In the genomic region with DNA sequence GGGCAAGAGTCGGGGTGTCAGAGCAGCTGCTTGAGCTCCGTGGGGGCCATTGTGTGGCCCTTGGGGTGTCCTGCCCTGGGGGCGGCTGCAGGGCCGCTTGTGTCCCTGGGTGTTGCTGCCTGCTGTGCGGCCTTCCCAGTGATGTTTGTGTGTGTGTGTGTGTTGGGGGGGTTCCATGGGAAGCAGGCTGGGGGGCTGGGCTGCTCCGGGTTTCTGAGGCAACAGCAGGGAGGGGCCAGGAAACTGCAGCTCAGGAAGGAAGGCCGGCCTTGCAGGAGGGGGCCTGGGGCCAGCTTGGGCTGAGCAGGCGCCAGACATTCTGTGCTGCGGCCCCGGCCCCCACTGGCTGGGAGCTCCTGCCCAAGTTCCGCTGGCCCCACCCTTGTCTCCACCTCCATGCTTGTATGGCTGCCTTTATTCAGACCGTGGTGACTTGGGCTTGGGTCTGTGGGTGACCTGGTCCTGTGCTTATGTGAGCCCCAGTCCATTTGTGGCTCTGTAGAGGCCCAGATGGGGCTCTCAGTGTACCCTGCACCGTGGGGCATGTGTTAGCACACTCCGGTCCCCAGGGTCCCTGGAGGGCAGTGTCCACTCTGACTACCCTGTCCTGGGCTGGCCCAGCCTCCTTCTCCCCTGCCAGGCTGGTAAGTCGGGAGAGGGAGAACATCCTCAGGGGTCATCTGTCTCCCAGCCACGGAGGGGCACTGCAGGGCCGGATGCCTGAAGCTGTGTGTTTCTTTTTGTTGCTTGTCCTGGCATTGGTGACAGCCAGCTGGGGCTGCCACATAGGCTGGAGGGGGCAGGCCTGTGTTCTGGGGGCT, we compare ENCODE assay signal across 8 cellular contexts. TPM values are rescaled to one million over a fixed set of nuclear protein-coding genes. Genes with fewer than 3 reads are reported as not detected.
A peak's percentile ranks its signal among the peaks of the same experiment; 100 is the strongest.
DNase-seq lines count a peak whose midpoint lies in the region; ATAC-seq and TF ChIP-seq lines count a peak whose summit lies in the region.

No MANE protein-coding gene starts in this region.

- CTCF ChIA-PET in GM10248 (lab: Yijun Ruan, JAX): interaction anchor here (0.9 to 7.8 kb wide), 10 partner anchors 9 to 517 kb away, joined by 3 to 69 read pairs (median 5); partner anchors contain the start of genes LKAAEAR1, PRPF6, PTK6 and SAMD10

- no peaks in the 10 kb centered on the region for H3K9me3 ChIP-seq in OCI-LY3 (ENCODE audit: insufficient read depth, low read length)
- H3K9me3 ChIP-seq in esophagus muscularis mucosa: no peaks in the 10 kb centered on the region
- H3K9me3 ChIP-seq in psoas muscle: no peaks in the 10 kb centered on the region

- no peaks in the 10 kb centered on the region for H3K79me2 ChIP-seq in OCI-LY3 (ENCODE audit: low read length)

- POLR2A ChIA-PET in GM10248 (lab: Yijun Ruan, JAX): interaction anchor here (0.5 to 1.2 kb wide), 2 partner anchors 18 to 152 kb away, joined by 3 read pairs; partner anchors contain the start of gene C20orf204

- H3K4me3 ChIP-seq in OCI-LY3 (ENCODE audit: low read length) (no peak overlapping the region), esophagus muscularis mucosa (peak overlapping the region in 2 of 4 donors; percentile 12 to 22), psoas muscle (peak overlapping the region; percentile 33)

- intact Hi-C loops in esophagus muscularis mucosa (cut with DNase I): no loop called here
- intact Hi-C loops in psoas muscle (cut with DNase I): no loop called here

- ATAC-seq in psoas muscle: peak in 3 of 4 donors; percentile 16 to 21 (median 20)
- no peak for ATAC-seq in HG03432 (IDR thresholded peaks at IDR 0.05; ENCODE audit: unreplicated experiment)

- TF ChIP-seq POLR2A in esophagus muscularis mucosa (IDR thresholded peaks at IDR 0.05; ENCODE audit: low read depth): no peak

- no peak overlapping the region; the same call in 1 of the 2 replicates for H2AFZ ChIP-seq in OCI-LY3 (ENCODE audit: low read depth, low read length)

- DNase-seq in GM10248 (ENCODE audit: extremely low spot score) (peak; percentile 62), esophagus muscularis mucosa (ENCODE audit: extremely low spot score) (no peak), psoas muscle (peak; percentile 61 to 78), LoVo (ENCODE audit: low spot score) (no peak), OCI-M2 (lab: John Stamatoyannopoulos, UW; ENCODE audit: unreplicated experiment) (no peak)
- no peak for DNase-seq in activated effector memory CD4-positive, alpha-beta T cell treated with Interleukin-2 at 50 U/mL for 16 hours

- TF ChIP-seq EP300 in esophagus muscularis mucosa (IDR thresholded peaks at IDR 0.05): no peak

- H3K9ac ChIP-seq in OCI-LY3 (ENCODE audit: low read length): no peak overlapping the region

- WGBS in esophagus muscularis mucosa: 43% methylated on average over 9 of the region's 17 CpGs
- WGBS in psoas muscle, 3 donors: 31 to 34% (median 32%) methylated on average over 15 to 17 of the region's 17 CpGs

- no peak overlapping the region for H3K4me2 ChIP-seq in OCI-LY3 (ENCODE audit: low read length)

- H3K4me1 ChIP-seq in OCI-LY3 (ENCODE audit: low read length) (peaks cover 43% of the 10 kb centered on the region), esophagus muscularis mucosa (peaks cover 30 to 63% (median 54%) of the 10 kb centered on the region in 4 donors), psoas muscle (no peaks in the 10 kb centered on the region)

- H3K27ac ChIP-seq in OCI-LY3 (ENCODE audit: low read length) (no peak overlapping the region), esophagus muscularis mucosa (replicated peaks in 1 of 4) (peak overlapping the region in 3 of 4 donors; percentile 70 to 77 (median 76)), psoas muscle (peak overlapping the region; percentile 68)

- H3K36me3 ChIP-seq in OCI-LY3 (replicated peaks; ENCODE audit: low read depth, low read length) (no peaks in the 10 kb centered on the region), esophagus muscularis mucosa (no peaks in the 10 kb centered on the region), psoas muscle (ENCODE audit: insufficient read depth in 1 of 2, low read depth in 1 of 2) (no peaks in the 10 kb centered on the region)

- no peaks in the 10 kb centered on the region for H4K20me1 ChIP-seq in OCI-LY3 (ENCODE audit: insufficient read depth, low read length)

- H3K27me3 ChIP-seq in OCI-LY3 (ENCODE audit: low read depth, low read length) (peaks cover 5% of the 10 kb centered on the region; the same call in 1 of the 2 replicates), esophagus muscularis mucosa (peaks cover 0 to 92% (median 26%) of the 10 kb centered on the region in 4 donors), psoas muscle (ENCODE audit: insufficient read depth in 3 of 3, low read length in 2 of 3) (peaks cover 0 to 31% (median 11%) of the 10 kb centered on the region in 3 donors)

- TF ChIP-seq CTCF in GM10248 (IDR thresholded peaks at IDR 0.05; ENCODE audit: control extremely low read depth, extremely low read depth, low read depth, missing control alignments) (peak; percentile 41), OCI-LY3 (IDR thresholded peaks at IDR 0.05; ENCODE audit: low read depth, low read length) (peak; percentile 44), esophagus muscularis mucosa (IDR thresholded peaks at IDR 0.05) (no peak), psoas muscle (IDR thresholded peaks at IDR 0.05) (no peak)

RNA-seq across cellular contexts. Expression of gene SOX18, which starts 4.6 kb away (rescaled TPM):
- total RNA-seq in esophagus muscularis mucosa: 10 to 100 TPM in 2 of 4 donors, 1 to 10 TPM in 2; 5.6 to 19.0 (median 12.8) TPM
- total RNA-seq in psoas muscle: 10 to 100 TPM; 11.7 to 50.8 (median 30.5) TPM
- 10 to 100 TPM in 1 of 3 donors, 1 to 10 TPM in 2; 4.2 to 15.4 (median 6.5) TPM for polyA plus RNA-seq in psoas muscle

RNA-seq across cellular contexts. Expression of gene TCEA2, which starts 8.9 kb away (rescaled TPM):
- total RNA-seq in esophagus muscularis mucosa: 10 to 100 TPM; 22.8 to 59.0 (median 43.6) TPM
- 10 to 100 TPM; 30.2 to 43.4 (median 37.6) TPM for total RNA-seq in psoas muscle
- 10 to 100 TPM; 15.1 to 24.9 (median 15.6) TPM for polyA plus RNA-seq in psoas muscle

RNA-seq across cellular contexts. Expression of gene C20orf204, which starts 18.1 kb away (rescaled TPM):
- 1 to 10 TPM in 1 of 4 donors, under 1 TPM in 3; 0.17 to 1.6 (median 0.32) TPM for total RNA-seq in esophagus muscularis mucosa
- total RNA-seq in psoas muscle: under 1 TPM; 0.25 to 0.71 (median 0.55) TPM
- polyA plus RNA-seq in psoas muscle: under 1 TPM in 2 of 3 donors, not detected in 1; 0.30 to 0.64 TPM

RNA-seq across cellular contexts. Expression of gene RGS19, which starts 25.3 kb away (rescaled TPM):
- total RNA-seq in esophagus muscularis mucosa (10 to 100 TPM; 11.4 to 17.7 (median 12.7) TPM), psoas muscle (1 to 10 TPM; 2.0 to 3.5 (median 2.4) TPM)
- polyA plus RNA-seq in psoas muscle: 1 to 10 TPM; 3.7 to 5.7 (median 3.8) TPM

RNA-seq across cellular contexts. Expression of gene OPRL1, which starts 25.8 kb away (rescaled TPM):
- total RNA-seq in esophagus muscularis mucosa (1 to 10 TPM in 1 of 4 donors, under 1 TPM in 3; 0.42 to 1.4 (median 0.87) TPM), psoas muscle (under 1 TPM; 0.17 to 0.94 (median 0.21) TPM)
- polyA plus RNA-seq in psoas muscle: under 1 TPM; 0.03 to 0.08 (median 0.08) TPM

Comparison
In these comparisons a context has a peak if more than half of its experiments do, and no peak if none do; other contexts are left out.
1. DNase-seq: peak in GM10248 (single experiment) and psoas muscle (2 of 2); none in esophagus muscularis mucosa (single experiment), activated effector memory CD4-positive, alpha-beta T cell treated with Interleukin-2 at 50 U/mL for 16 hours (single experiment), LoVo (single experiment) and OCI-M2 (single experiment).
2. CTCF ChIP-seq: peak in GM10248 (single experiment) and OCI-LY3 (single experiment); none in esophagus muscularis mucosa (0 of 3) and psoas muscle (single experiment).